In the genomic region with DNA sequence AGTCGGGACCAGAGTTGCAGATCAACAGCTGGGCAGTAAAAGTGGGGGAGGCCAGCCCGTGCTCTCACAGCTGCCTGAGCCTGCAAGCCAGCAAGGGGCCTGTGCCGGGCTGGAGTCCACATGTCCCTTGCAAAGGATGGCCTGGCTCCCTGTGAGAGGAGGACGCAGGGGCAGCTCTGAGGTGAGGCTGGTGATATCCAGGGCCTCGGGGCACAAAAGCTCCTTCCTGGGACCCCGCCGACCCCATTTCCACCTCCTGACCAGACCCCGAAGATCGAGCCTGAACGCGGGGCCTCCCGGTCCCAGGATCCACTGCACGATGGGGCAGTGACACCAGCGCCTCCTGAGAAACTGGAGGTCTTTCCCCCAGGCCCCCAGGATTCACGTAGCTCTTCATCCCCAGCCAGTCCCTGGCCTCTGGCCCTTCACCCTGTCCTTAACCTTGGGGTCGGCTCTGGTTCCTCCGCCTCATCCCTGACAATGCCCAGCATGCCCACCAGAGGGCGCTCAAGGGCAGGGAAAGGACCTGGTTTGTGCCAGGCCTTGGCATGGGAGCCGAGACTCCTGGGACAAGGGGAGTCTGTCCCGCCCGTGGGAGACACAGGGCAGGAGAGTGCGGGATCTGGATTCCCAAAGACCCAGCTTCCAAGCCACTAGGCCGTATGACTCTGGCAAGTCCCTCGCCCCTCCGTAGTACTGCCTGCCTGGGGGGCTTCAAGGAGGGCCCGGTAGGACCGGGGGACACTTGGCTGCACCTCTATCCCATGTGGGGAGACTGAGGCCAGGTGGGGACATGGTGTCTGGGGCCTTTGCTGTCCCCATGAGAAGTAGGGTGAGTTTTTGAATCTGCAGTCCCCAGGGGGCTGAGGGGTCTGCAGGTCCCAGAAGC, we compare ENCODE assay signal across 9 cellular contexts. TPM values are rescaled to one million over a fixed set of nuclear protein-coding genes. Genes with fewer than 3 reads are reported as not detected.
DNase-seq lines count a peak whose midpoint lies in the region; ATAC-seq and TF ChIP-seq lines count a peak whose summit lies in the region.
"Had no signal": no experiment of that assay in that cellular context is flagged by ENCODE, and none has a peak within 500 bp of the region (broad histone marks: within the 10 kb centered on the region; RNA-seq: fewer than 3 reads in every experiment).

No MANE protein-coding gene starts in this region.

- BruUV-seq in Caco-2 (replicated peaks; lab: Mats Ljungman, UMichigan): no TSS peak

- no peak overlapping the region for H3K4me3 Mint-ChIP-seq in Caco-2 (ENCODE audit: unreplicated experiment)

- no peaks in the 10 kb centered on the region for H3K4me1 Mint-ChIP-seq in Caco-2 (ENCODE audit: low read depth, unreplicated experiment)

- H3K27me3 Mint-ChIP-seq in Caco-2 (ENCODE audit: insufficient read depth, unreplicated experiment): no peaks in the 10 kb centered on the region

- CTCF ChIA-PET in Caco-2 (lab: Charles Lee): interaction anchor here (0.5 to 3.4 kb wide), 8 partner anchors 12 to 336 kb away, joined by 3 to 33 read pairs (median 4); no protein-coding TSS in a partner anchor

- peak; percentile 32 to 46 for ATAC-seq in right cardiac atrium

- H3K4me1 ChIP-seq in Caco-2 (no peaks in the 10 kb centered on the region), right cardiac atrium (ENCODE audit: control insufficient read depth, insufficient read depth, low read length) (peaks cover 10% of the 10 kb centered on the region), smooth muscle cell (ENCODE audit: low read depth) (no peaks in the 10 kb centered on the region)

- no peak overlapping the region for H3K27ac Mint-ChIP-seq in Caco-2 (ENCODE audit: unreplicated experiment)

- TF ChIP-seq CTCF in Caco-2 (IDR thresholded peaks at IDR 0.05; ENCODE audit: insufficient read depth in 1 of 2, low read depth in 1 of 2, low read length in 1 of 2, severe bottlenecking in 1 of 2, unreplicated experiment in 1 of 2) (peak; percentile 88 to 95), smooth muscle cell (IDR thresholded peaks at IDR 0.05; ENCODE audit: borderline replicate concordance, insufficient read depth, poor library complexity, severe bottlenecking) (peak; percentile 98)

- no peak overlapping the region for H3K4me2 ChIP-seq in smooth muscle cell

- peak; percentile 73 to 90 for DNase-seq in Caco-2
- peak; percentile 83 for DNase-seq in HuH-7.5 (ENCODE audit: low spot score)
- peak; percentile 26 to 79 (median 70) for DNase-seq in T-helper 2 cell
- DNase-seq in amniotic epithelial cell (ENCODE audit: low read depth): peak; percentile 41
- peak; percentile 83 to 96 (median 93) for DNase-seq in right cardiac atrium
- peak; percentile 70 for DNase-seq in smooth muscle cell (lab: John Stamatoyannopoulos, UW; ENCODE audit: unreplicated experiment)
- no peak for DNase-seq in NCI-H187 treated with DMSO at 0.1 percent for 48 hours (lab: John Stamatoyannopoulos, UW)
- DNase-seq in NK-92 (lab: John Stamatoyannopoulos, UW; ENCODE audit: unreplicated experiment): no peak

- no peaks in the 10 kb centered on the region for H3K9me3 ChIP-seq in Caco-2
- H3K9me3 ChIP-seq in right cardiac atrium (ENCODE audit: control insufficient read depth, low read length): no peaks in the 10 kb centered on the region
- H3K9me3 ChIP-seq in smooth muscle cell (replicated peaks; ENCODE audit: low read depth): no peaks in the 10 kb centered on the region

- H3K27me3 ChIP-seq in Caco-2 (replicated peaks; ENCODE audit: control insufficient read depth, insufficient read depth, low read length) (no peaks in the 10 kb centered on the region), right cardiac atrium (ENCODE audit: control insufficient read depth, insufficient read depth) (no peaks in the 10 kb centered on the region), smooth muscle cell (ENCODE audit: low read depth) (no peaks in the 10 kb centered on the region)

- H3K9ac ChIP-seq in smooth muscle cell (ENCODE audit: low read depth): no peak overlapping the region

- H3K36me3 ChIP-seq in Caco-2 (ENCODE audit: control insufficient read depth, insufficient read depth, low read length): no peaks in the 10 kb centered on the region
- no peaks in the 10 kb centered on the region for H3K36me3 ChIP-seq in smooth muscle cell (ENCODE audit: low read depth)

- no peak overlapping the region for H3K27ac ChIP-seq in right cardiac atrium (ENCODE audit: low read length)
- H3K27ac ChIP-seq in smooth muscle cell (ENCODE audit: low read depth): no peak overlapping the region

- H3K9me3 Mint-ChIP-seq in Caco-2 (ENCODE audit: unreplicated experiment): no peaks in the 10 kb centered on the region

- H3F3A ChIP-seq in smooth muscle cell (ENCODE audit: low read depth): no peaks in the 10 kb centered on the region

- no peak overlapping the region for H2AFZ ChIP-seq in smooth muscle cell (ENCODE audit: low read depth)

- no peaks in the 10 kb centered on the region for H3K79me2 ChIP-seq in smooth muscle cell (ENCODE audit: low read depth)

- H3K4me3 ChIP-seq in Caco-2 (ENCODE audit: low read depth, low read length): no peak overlapping the region
- H3K4me3 ChIP-seq in right cardiac atrium (ENCODE audit: low read length): no peak overlapping the region
- H3K4me3 ChIP-seq in smooth muscle cell: no peak overlapping the region

- POLR2A ChIA-PET in Caco-2 (lab: Charles Lee): no interaction called here

- H4K20me1 ChIP-seq in smooth muscle cell (ENCODE audit: low read depth): no peaks in the 10 kb centered on the region

- intact Hi-C loops in Caco-2 (cut with micrococcal nuclease; ENCODE audit: unreplicated experiment) (loop anchor here (1.0 kb wide), 1 partner anchor 122 kb away; no protein-coding TSS in a partner anchor), right cardiac atrium (cut with DNase I) (loop anchor here in 3 of 4 donors (2.0 to 10.0 kb wide), 5 partner anchors 122 to 320 kb away; partner anchors contain the start of gene GTSE1 (in 1 of the 3))

- 38% methylated on average over 27 of the region's 27 CpGs for WGBS in right cardiac atrium
- WGBS in smooth muscle cell (ENCODE audit: low lambda C conversion rate): 48% methylated on average over 27 of the region's 27 CpGs

- no peaks in the 10 kb centered on the region for H3K36me3 Mint-ChIP-seq in Caco-2 (ENCODE audit: insufficient read depth, unreplicated experiment)

RNA-seq across cellular contexts. Expression of gene WNT7B, which starts 17.8 kb away (rescaled TPM):
- total RNA-seq in Caco-2 (2022) (0.57 and 0.77 TPM in 2 replicates), right cardiac atrium (not detected), smooth muscle cell (0.45 and 1.6 TPM in 2 replicates)
- polyA plus RNA-seq in right cardiac atrium (not detected), smooth muscle cell (0.69 and 3.2 TPM in 2 replicates)
- total RNA-seq: T-helper 1 cell treated with Interleukin-12 subunit alpha and Interleukin-12 subunit beta and Interleukin-4 antibody, amounts not matched to agents 30 ng/mL and 1 ng/mL, for 36 hours had no signal

Comparison
In these comparisons a context has a peak if more than half of its experiments do, and no peak if none do; other contexts are left out.
1. DNase-seq: peak in Caco-2 (2 of 2), HuH-7.5 (single experiment), T-helper 2 cell (5 of 5), amniotic epithelial cell (single experiment), right cardiac atrium (3 of 3) and smooth muscle cell (single experiment); none in NCI-H187 treated with DMSO at 0.1 percent for 48 hours (single experiment) and NK-92 (single experiment).